ENCODE assay signal across 15 cellular contexts in the genomic region with DNA sequence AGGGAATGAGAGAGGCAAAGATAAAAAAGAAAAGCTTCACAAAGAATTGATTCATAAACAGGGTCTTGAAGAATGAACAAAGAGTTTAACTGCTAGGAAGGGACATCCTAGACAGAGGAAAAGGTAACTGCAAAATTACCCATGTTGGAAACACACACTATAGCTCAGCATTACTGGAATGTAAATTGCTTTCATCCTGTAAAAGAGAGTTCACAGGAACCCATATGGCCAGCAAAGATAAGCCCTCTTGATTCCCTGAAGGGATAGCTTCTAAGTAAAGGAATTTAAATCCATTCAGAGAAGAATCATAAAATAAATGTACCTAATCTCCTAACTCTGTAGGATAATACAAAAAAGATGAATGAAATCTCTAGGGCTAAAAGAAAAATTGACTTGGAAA.
DNase-seq lines count a peak whose midpoint lies in the region; TF ChIP-seq lines count a peak whose summit lies in the region.
"Had no signal": no experiment of that assay in that cellular context is flagged by ENCODE, and none has a peak within 500 bp of the region (broad histone marks: within the 10 kb centered on the region; RNA-seq: fewer than 3 reads in every experiment).

No MANE protein-coding gene starts in this region.

- peaks cover 12% of the 10 kb centered on the region for H3K4me1 Mint-ChIP-seq in endothelial cell (ENCODE audit: unreplicated experiment)
- H3K4me1 Mint-ChIP-seq: CD8-positive, alpha-beta memory T cell had no signal

- no peak overlapping the region for H2AK5ac ChIP-seq in trophoblast cell (ENCODE audit: low read length)

- H3K9me3 ChIP-seq in cardiac muscle cell (ENCODE audit: low read depth) (no peaks in the 10 kb centered on the region), left ventricle myocardium inferior (replicated peaks) (peaks cover 8% of the 10 kb centered on the region), trophoblast cell (ENCODE audit: insufficient read depth, low read depth, low read length) (no peaks in the 10 kb centered on the region)

- DNase-seq in cardiac muscle cell (ENCODE audit: low read depth in 1 of 2, low spot score in 1 of 2) (peak in 1 of 2 donors; percentile 24), left ventricle myocardium inferior (no peak), NCI-H82 treated with DMSO at 0.1 percent for 48 hours (lab: John Stamatoyannopoulos, UW; ENCODE audit: unreplicated experiment) (peak; percentile 52), endothelial cell (ENCODE audit: low spot score) (no peak), trophoblast cell (no peak), HCEC 1CT (no peak), nucleus accumbens (lab: John Stamatoyannopoulos, UW) (no peak)
- no peak for DNase-seq in NK-92 treated with Interleukin-12 subunit alpha and Interleukin-12 subunit beta, amount 100 ng/mL, for 24 hours (lab: John Stamatoyannopoulos, UW)
- DNase-seq: 8988T; AML-193; CD8-positive, alpha-beta memory T cell; DMS79 treated with DMSO at 0.1 percent for 48 hours; EL had no signal

- H3K27me3 Mint-ChIP-seq in endothelial cell (ENCODE audit: unreplicated experiment) = no peaks in the 10 kb centered on the region
- H3K27me3 Mint-ChIP-seq: CD8-positive, alpha-beta memory T cell had no signal

- H3K4me3 Mint-ChIP-seq in endothelial cell (ENCODE audit: unreplicated experiment) = no peak overlapping the region
- H3K4me3 Mint-ChIP-seq: CD8-positive, alpha-beta memory T cell had no signal

- no peak overlapping the region for H3K23ac ChIP-seq in trophoblast cell (ENCODE audit: low read length)

- H3K36me3 Mint-ChIP-seq in endothelial cell (ENCODE audit: low read depth, unreplicated experiment) = no peaks in the 10 kb centered on the region
- H3K36me3 Mint-ChIP-seq: CD8-positive, alpha-beta memory T cell had no signal

- peak overlapping the region; percentile 12 for H3K4me2 ChIP-seq in trophoblast cell (ENCODE audit: low read length)
- H3K4me2 ChIP-seq: BLaER1 had no signal

- H3K27ac ChIP-seq in cardiac muscle cell (peak overlapping the region; percentile 27), left ventricle myocardium inferior (replicated peaks) (no peak overlapping the region), trophoblast cell (ENCODE audit: low read depth, low read length) (peak overlapping the region; percentile 40)
- H3K27ac ChIP-seq: BLaER1, HL-60 had no signal

- no peak overlapping the region for H2BK5ac ChIP-seq in trophoblast cell (ENCODE audit: low read depth, low read length, poor library complexity)

- intact Hi-C loops in left ventricle myocardium inferior (cut with micrococcal nuclease) = no loop called here

- H2BK120ac ChIP-seq in trophoblast cell (ENCODE audit: insufficient read depth, low read length, poor library complexity) = no peak overlapping the region

- no peak overlapping the region for H3K4ac ChIP-seq in trophoblast cell (ENCODE audit: low read depth, low read length)

- no peak overlapping the region for H4K12ac ChIP-seq in trophoblast cell (ENCODE audit: low read depth, low read length)

- H2AFZ ChIP-seq in trophoblast cell (ENCODE audit: insufficient read depth, low read length, poor library complexity) = no peak overlapping the region

- no peak overlapping the region for H4K8ac ChIP-seq in trophoblast cell (ENCODE audit: low read depth, low read length)

- peaks cover 37% of the 10 kb centered on the region for H3K4me1 ChIP-seq in cardiac muscle cell (ENCODE audit: low read depth)
- peaks cover 12% of the 10 kb centered on the region for H3K4me1 ChIP-seq in left ventricle myocardium inferior
- peaks cover 2 to 4% of the 10 kb centered on the region in 2 experiments for H3K4me1 ChIP-seq in trophoblast cell (ENCODE audit: control insufficient read depth in 1 of 2, insufficient read depth in 2 of 2, low read length in 2 of 2)
- H3K4me1 ChIP-seq: BLaER1 had no signal

- H3K18ac ChIP-seq in trophoblast cell (ENCODE audit: low read length) = no peak overlapping the region

- H3K36me3 ChIP-seq in cardiac muscle cell = no peaks in the 10 kb centered on the region
- H3K36me3 ChIP-seq in left ventricle myocardium inferior = no peaks in the 10 kb centered on the region
- H3K36me3 ChIP-seq in trophoblast cell (ENCODE audit: control insufficient read depth in 1 of 2, insufficient read depth in 2 of 2, low read length in 2 of 2) = no peaks in the 10 kb centered on the region
- H3K36me3 ChIP-seq: BLaER1 had no signal

- H4K91ac ChIP-seq in trophoblast cell (ENCODE audit: low read depth, low read length) = no peak overlapping the region

- no peaks in the 10 kb centered on the region for H3K9me3 Mint-ChIP-seq in endothelial cell (ENCODE audit: unreplicated experiment)

- peak overlapping the region; percentile 94 for H3K27ac Mint-ChIP-seq in endothelial cell (ENCODE audit: unreplicated experiment)
- H3K27ac Mint-ChIP-seq: CD8-positive, alpha-beta memory T cell had no signal

- no peak overlapping the region for H3K9ac ChIP-seq in trophoblast cell (ENCODE audit: low read length)
- H3K9ac ChIP-seq: BLaER1 had no signal

- no peaks in the 10 kb centered on the region for H3K79me1 ChIP-seq in trophoblast cell (ENCODE audit: low read length)

- no peak overlapping the region for H2BK12ac ChIP-seq in trophoblast cell (ENCODE audit: low read length)

- H3K4me3 ChIP-seq in cardiac muscle cell (no peak overlapping the region), left ventricle myocardium inferior (no peak overlapping the region), trophoblast cell (ENCODE audit: low read depth, low read length) (no peak overlapping the region)
- H3K4me3 ChIP-seq: BLaER1 had no signal

- H3K27me3 ChIP-seq in cardiac muscle cell (no peaks in the 10 kb centered on the region), left ventricle myocardium inferior (ENCODE audit: low read depth) (no peaks in the 10 kb centered on the region), trophoblast cell (ENCODE audit: insufficient read depth, low read length) (no peaks in the 10 kb centered on the region)
- H3K27me3 ChIP-seq: BLaER1 had no signal

- H3K79me2 ChIP-seq in trophoblast cell (ENCODE audit: control insufficient read depth, insufficient read depth, low read length, poor library complexity) = no peaks in the 10 kb centered on the region

- no peak overlapping the region for H3K14ac ChIP-seq in trophoblast cell (ENCODE audit: low read length)

- TF ChIP-seq CTCF in cardiac muscle cell (IDR thresholded peaks at IDR 0.05; ENCODE audit: low read depth, low read length) (no peak), left ventricle myocardium inferior (IDR thresholded peaks at IDR 0.05; ENCODE audit: borderline replicate concordance) (no peak), endothelial cell (IDR thresholded peaks at IDR 0.05; ENCODE audit: unreplicated experiment) (no peak)
